In genomic region chr21:33641339-33642026, GRCh38 we compare ENCODE assay signal across 1 cellular context.
TF ChIP-seq lines count a peak whose summit lies in the region.

TSS of gene CRYZL1 (minus strand) at chr21:33641741. CDS start at chr21:33631551, 10,190 bp downstream.

TF ChIP-seq in K562, 482 proteins besides CTCF, POLR2A, EP300 and RAD21 (continued from another document and continues in another):
- peak; percentile 96 for TF ChIP-seq PRDM10 (IDR thresholded peaks at IDR 0.05; ENCODE audit: partially characterized antibody)
- peak; percentile 91 for TF ChIP-seq CTBP1 (IDR thresholded peaks at IDR 0.05; ENCODE audit: borderline replicate concordance)
- TF ChIP-seq ZBTB49 (CRISPR knock-in tag; IDR thresholded peaks at IDR 0.05; ENCODE audit: borderline replicate concordance), result no peak
- no peak for TF ChIP-seq NELFE (IDR thresholded peaks at IDR 0.05; ENCODE audit: insufficient read depth, insufficient read length)
- TF ChIP-seq STAT5A (IDR thresholded peaks at IDR 0.05; ENCODE audit: borderline replicate concordance, low read length), result no peak
- no peak for TF ChIP-seq ZNF75A (CRISPR knock-in tag; IDR thresholded peaks at IDR 0.05)
- no peak for TF ChIP-seq KHSRP (IDR thresholded peaks at IDR 0.05)
- TF ChIP-seq ARID4B (CRISPR knock-in tag; IDR thresholded peaks at IDR 0.05), result peak; percentile 94
- TF ChIP-seq HOMEZ (CRISPR knock-in tag; IDR thresholded peaks at IDR 0.05), result no peak
- no peak for TF ChIP-seq ZNF436 (CRISPR knock-in tag; IDR thresholded peaks at IDR 0.05)
- peak; percentile 64; the same call in 1 of the 2 replicates for TF ChIP-seq ZHX1 (conservative IDR thresholded peaks at IDR 0.05; ENCODE audit: low read length)
- TF ChIP-seq NUFIP1 (IDR thresholded peaks at IDR 0.05; ENCODE audit: partially characterized antibody), result no peak
- TF ChIP-seq MAX (CRISPR knock-in tag; IDR thresholded peaks at IDR 0.05), result peak; percentile 79
- TF ChIP-seq BHLHE40 (IDR thresholded peaks at IDR 0.05; ENCODE audit: low read length), result no peak; the same call in 1 of the 2 replicates
- TF ChIP-seq ZNF318 (IDR thresholded peaks at IDR 0.05; ENCODE audit: borderline replicate concordance in 1 of 2, low read depth in 1 of 2), result peak in 1 of 2 experiments; percentile 82; a peak in 2 of 4 replicates
- 0 out of 2 replicates have a peak, but pooled peaks have one; percentile 22 for TF ChIP-seq KLF6 (CRISPR knock-in tag; IDR thresholded peaks at IDR 0.05; ENCODE audit: borderline replicate concordance)
- TF ChIP-seq MBD1 (CRISPR knock-in tag; IDR thresholded peaks at IDR 0.05), result no peak
- TF ChIP-seq SRSF7 (optimal IDR thresholded peaks at IDR 0.05; ENCODE audit: low read depth, low read length), result no peak
- no peak for TF ChIP-seq ZBTB5 (IDR thresholded peaks at IDR 0.05)
